Comparison of ENCODE assay signal across 8 cellular contexts in the genomic region with DNA sequence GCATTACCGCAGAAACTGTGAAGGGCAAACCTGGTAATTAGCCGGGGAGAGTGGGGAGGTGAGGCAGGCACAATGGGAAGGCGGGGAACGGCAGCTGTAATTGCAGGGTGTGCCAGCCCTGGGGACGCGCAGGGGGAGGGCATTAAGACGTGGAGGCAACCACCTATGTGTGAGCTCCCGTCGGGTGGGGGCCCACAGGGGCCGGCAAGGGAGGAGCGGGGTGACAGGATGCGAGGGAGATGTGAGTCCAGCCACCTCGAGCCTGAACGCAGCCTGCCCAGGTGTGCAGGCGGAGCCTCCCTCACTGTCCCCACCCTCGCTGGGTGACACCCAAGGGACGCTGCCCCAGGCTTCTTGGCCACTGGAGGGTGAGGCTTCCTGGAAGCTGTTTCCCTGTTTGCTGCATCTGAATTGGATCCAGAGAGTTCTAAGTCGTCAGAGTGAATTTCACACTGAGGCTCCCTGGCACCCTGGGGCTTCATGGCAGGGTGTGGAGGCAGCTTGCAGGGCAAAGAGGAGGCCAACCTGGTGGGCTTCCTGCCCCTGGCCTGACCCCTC.
DNase-seq lines count a peak whose midpoint lies in the region; ATAC-seq, FAIRE-seq and TF ChIP-seq lines count a peak whose summit lies in the region.

No MANE protein-coding gene starts in this region.

- ATAC-seq in stimulated activated naive CD8-positive, alpha-beta T cell treated with anti-CD3 and anti-CD28 coated beads, Interleukin-15, amount 100 ng/mL, for 72 hours, result peak; percentile 24
- ATAC-seq in HG03159 (IDR thresholded peaks at IDR 0.05; ENCODE audit: unreplicated experiment), result no peak

- H3K79me2 ChIP-seq in OCI-LY7 (ENCODE audit: insufficient read depth, low read depth, low read length), result no peaks in the 10 kb centered on the region

- no peak overlapping the region for H3K4me3 ChIP-seq in OCI-LY7 (ENCODE audit: low read depth, low read length, poor library complexity, severe bottlenecking)

- no peak overlapping the region for H3K27ac ChIP-seq in OCI-LY7 (ENCODE audit: low read depth, low read length, poor library complexity, severe bottlenecking)

- POLR2A ChIA-PET in OCI-LY7 (lab: Charles Lee), result no interaction called here

- peak overlapping the region; percentile 20; the same call in 1 of the 2 replicates for H3K4me2 ChIP-seq in OCI-LY7 (ENCODE audit: low read length)

- DNase-seq in NCI-H2029 (lab: John Stamatoyannopoulos, UW) (peak; percentile 22), NCI-H2029 treated with DMSO at 0.1 percent for 48 hours (lab: John Stamatoyannopoulos, UW) (no peak), OCI-LY7 (ENCODE audit: low spot score) (peak; percentile 11), iPS-NIHi11 (ENCODE audit: low spot score) (peak; percentile 50), HUDEP-2 (lab: John Stamatoyannopoulos, UW; ENCODE audit: unreplicated experiment in 76 of 76) (no peak), frontal cortex (ENCODE audit: low spot score in 2 of 2) (no peak)
- DNase-seq in stimulated activated naive CD8-positive, alpha-beta T cell treated with anti-CD3 and anti-CD28 coated beads, Interleukin-15, amount 100 ng/mL, for 72 hours, result no peak

- TF ChIP-seq CTCF in OCI-LY7 (conservative IDR thresholded peaks at IDR 0.05; ENCODE audit: low read length), result no peak

- H3K36me3 ChIP-seq in OCI-LY7 (ENCODE audit: insufficient read depth, low read length), result no peaks in the 10 kb centered on the region

- no TSS peak for BruUV-seq in OCI-LY7 (replicated peaks; lab: Mats Ljungman, UMichigan)

- no peaks in the 10 kb centered on the region for H4K20me1 ChIP-seq in OCI-LY7 (ENCODE audit: insufficient read depth, low read length)

- CTCF ChIA-PET in OCI-LY7 (lab: Charles Lee; ENCODE audit: unreplicated experiment), result no interaction called here

- no peak for FAIRE-seq in frontal cortex (lab: Jason Lieb, UNC)

- no peak overlapping the region for H2AFZ ChIP-seq in OCI-LY7 (ENCODE audit: low read length)

- no peaks in the 10 kb centered on the region for H3K27me3 Mint-ChIP-seq in stimulated activated naive CD8-positive, alpha-beta T cell treated with anti-CD3 and anti-CD28 coated beads, Interleukin-15, amount 100 ng/mL, for 72 hours

- no peaks in the 10 kb centered on the region for H3K9me3 Mint-ChIP-seq in stimulated activated naive CD8-positive, alpha-beta T cell treated with anti-CD3 and anti-CD28 coated beads, Interleukin-15, amount 100 ng/mL, for 72 hours

- H3K4me3 Mint-ChIP-seq in stimulated activated naive CD8-positive, alpha-beta T cell treated with anti-CD3 and anti-CD28 coated beads, Interleukin-15, amount 100 ng/mL, for 72 hours, result peak overlapping the region in 1 of 2 donors; percentile 2

- peaks cover 90% of the 10 kb centered on the region for H3K4me1 Mint-ChIP-seq in stimulated activated naive CD8-positive, alpha-beta T cell treated with anti-CD3 and anti-CD28 coated beads, Interleukin-15, amount 100 ng/mL, for 72 hours

- peaks cover 4% of the 10 kb centered on the region for H3K4me1 ChIP-seq in OCI-LY7 (ENCODE audit: insufficient read depth, low read length, poor library complexity, severe bottlenecking)

- H3K9me2 ChIP-seq in OCI-LY7 (ENCODE audit: insufficient read depth, low read length), result no peaks in the 10 kb centered on the region

- H3K27ac Mint-ChIP-seq in stimulated activated naive CD8-positive, alpha-beta T cell treated with anti-CD3 and anti-CD28 coated beads, Interleukin-15, amount 100 ng/mL, for 72 hours, result no peak overlapping the region

- no peaks in the 10 kb centered on the region for H3K9me3 ChIP-seq in OCI-LY7 (ENCODE audit: low read length)

- intact Hi-C loops in OCI-LY7 (cut with micrococcal nuclease; ENCODE audit: unreplicated experiment), result no loop called here

Comparison
In these comparisons a context has a peak if more than half of its experiments do, and no peak if none do; other contexts are left out.
1. DNase-seq: peak in NCI-H2029 (single experiment), OCI-LY7 (single experiment) and iPS-NIHi11 (single experiment); none in NCI-H2029 treated with DMSO at 0.1 percent for 48 hours (single experiment), stimulated activated naive CD8-positive, alpha-beta T cell treated with anti-CD3 and anti-CD28 coated beads, Interleukin-15, amount 100 ng/mL, for 72 hours (0 of 2), HUDEP-2 (0 of 76) and frontal cortex (0 of 2).